In genomic region chr17:35189291-35189690, GRCh38 we compare ENCODE assay signal across 16 cellular contexts. TPM values are rescaled to one million over a fixed set of nuclear protein-coding genes. Genes with fewer than 3 reads are reported as not detected.
DNase-seq lines count a peak whose midpoint lies in the region; ATAC-seq and TF ChIP-seq lines count a peak whose summit lies in the region.
"Had no signal": no experiment of that assay in that cellular context is flagged by ENCODE, and none has a peak within 500 bp of the region (broad histone marks: within the 10 kb centered on the region; RNA-seq: fewer than 3 reads in every experiment).

No MANE protein-coding gene starts in this region.

- no peaks in the 10 kb centered on the region for H3K9me3 ChIP-seq in CD4-positive, CD25-positive, alpha-beta regulatory T cell (ENCODE audit: control insufficient read depth in 2 of 2, low read length in 2 of 2)
- H3K9me3 ChIP-seq: suprapubic skin had no signal

- H3K4me3 ChIP-seq in CD4-positive, CD25-positive, alpha-beta regulatory T cell (ENCODE audit: low read depth, low read length) = peak overlapping the region; percentile 71
- H3K4me3 ChIP-seq: suprapubic skin had no signal

- peaks cover 25 to 85% (median 47%) of the 10 kb centered on the region in 4 donors for H3K4me1 Mint-ChIP-seq in CD4-positive, CD25-positive, alpha-beta regulatory T cell
- peaks cover 68 to 76% (median 72%) of the 10 kb centered on the region in 3 donors for H3K4me1 Mint-ChIP-seq in T-cell
- H3K4me1 Mint-ChIP-seq: nephron had no signal

- H3K36me3 Mint-ChIP-seq in CD4-positive, CD25-positive, alpha-beta regulatory T cell = peaks cover 6% of the 10 kb centered on the region
- no peaks in the 10 kb centered on the region for H3K36me3 Mint-ChIP-seq in T-cell
- H3K36me3 Mint-ChIP-seq: CD14-positive monocyte had no signal

- peaks cover 0 to 2% (median 0%) of the 10 kb centered on the region in 7 donors for H3K9me3 Mint-ChIP-seq in CD4-positive, CD25-positive, alpha-beta regulatory T cell
- no peaks in the 10 kb centered on the region for H3K9me3 Mint-ChIP-seq in T-cell

- DNase-seq in CD4-positive, CD25-positive, alpha-beta regulatory T cell = no peak
- peak; percentile 6 for DNase-seq in KG1 (lab: John Stamatoyannopoulos, UW)
- DNase-seq in T-cell = no peak
- peak; percentile 34 for DNase-seq in fibroblast of peridontal ligament (ENCODE audit: extremely low read depth)
- no peak for DNase-seq in NCI-H146 treated with DMSO at 0.1 percent for 48 hours (lab: John Stamatoyannopoulos, UW; ENCODE audit: unreplicated experiment)
- no peak for DNase-seq in GM10248 (ENCODE audit: extremely low spot score)
- DNase-seq in SHP77 treated with DMSO at 0.1 percent for 48 hours (lab: John Stamatoyannopoulos, UW) = no peak
- DNase-seq: amygdala; NCI-H2081 treated with DMSO at 0.1 percent for 48 hours; NK-92 treated with Interleukin-12 subunit alpha and Interleukin-12 subunit beta, amount 100 ng/mL, for 24 hours; T-helper 9 cell had no signal

- POLR2A ChIA-PET in T-cell (lab: Charles Lee) (no interaction called here), GM10248 (lab: Yijun Ruan, JAX) (no interaction called here)

- H3K27ac Mint-ChIP-seq in CD4-positive, CD25-positive, alpha-beta regulatory T cell = peak overlapping the region; percentile 69 to 95 (median 93)
- peak overlapping the region; percentile 86 to 90 for H3K27ac Mint-ChIP-seq in T-cell
- H3K27ac Mint-ChIP-seq: nephron had no signal

- H3K27me3 Mint-ChIP-seq in CD4-positive, CD25-positive, alpha-beta regulatory T cell = no peaks in the 10 kb centered on the region
- H3K27me3 Mint-ChIP-seq in T-cell = peaks cover 0 to 1% of the 10 kb centered on the region in 2 donors

- CTCF ChIA-PET in T-cell (lab: Charles Lee) (interaction anchor here in 1 of 2 donors (0.6 kb wide), 1 partner anchor 235 kb away, joined by 3 read pairs; no protein-coding TSS in a partner anchor), GM10248 (lab: Yijun Ruan, JAX) (interaction anchor here (1.0 kb wide), 1 partner anchor 69 kb away, joined by 3 read pairs; the partner anchor contains the start of gene RAD51D)

- peak overlapping the region; percentile 49 for H3K27ac ChIP-seq in CD4-positive, CD25-positive, alpha-beta regulatory T cell (ENCODE audit: insufficient read depth, low read length, poor library complexity, severe bottlenecking)
- H3K27ac ChIP-seq: suprapubic skin had no signal

- peaks cover 25% of the 10 kb centered on the region for H3K4me1 ChIP-seq in CD4-positive, CD25-positive, alpha-beta regulatory T cell (ENCODE audit: control insufficient read depth, insufficient read depth, low read length, poor library complexity, severe bottlenecking)
- H3K4me1 ChIP-seq: suprapubic skin had no signal

- no peaks in the 10 kb centered on the region for H3K27me3 ChIP-seq in CD4-positive, CD25-positive, alpha-beta regulatory T cell (ENCODE audit: control insufficient read depth, insufficient read depth, low read length)

- peak overlapping the region; percentile 13 to 87 (median 73) for H3K4me3 Mint-ChIP-seq in CD4-positive, CD25-positive, alpha-beta regulatory T cell
- peak overlapping the region; percentile 17 to 63 (median 61) for H3K4me3 Mint-ChIP-seq in T-cell
- H3K4me3 Mint-ChIP-seq: CD14-positive monocyte, nephron had no signal

- TF ChIP-seq CTCF in GM10248 (IDR thresholded peaks at IDR 0.05; ENCODE audit: control extremely low read depth, extremely low read depth, low read depth, missing control alignments) = no peak

- no peaks in the 10 kb centered on the region for H3K36me3 ChIP-seq in CD4-positive, CD25-positive, alpha-beta regulatory T cell (ENCODE audit: control insufficient read depth, insufficient read depth, low read length)
- H3K36me3 ChIP-seq: suprapubic skin had no signal

- no peak for ATAC-seq in CD4-positive, CD25-positive, alpha-beta regulatory T cell (ENCODE audit: low read depth in 2 of 2)
- no peak for ATAC-seq in T-cell (replicated peaks in 1 of 4)
- ATAC-seq in GM18517 (IDR thresholded peaks at IDR 0.05; ENCODE audit: unreplicated experiment) = no peak
- ATAC-seq: left lobe of liver had no signal

RNA-seq across cellular contexts. Expression of gene SLC35G3, which starts 4.9 kb away (rescaled TPM):
- not detected for total RNA-seq in CD4-positive, CD25-positive, alpha-beta regulatory T cell
- under 1 TPM; 0.08 to 0.19 (median 0.13) TPM for polyA plus RNA-seq in CD4-positive, CD25-positive, alpha-beta regulatory T cell
- not detected for total RNA-seq in T-cell
- total RNA-seq: left lobe of liver, suprapubic skin had no signal
- polyA plus RNA-seq: CD14-positive monocyte had no signal

RNA-seq across cellular contexts. Expression of gene UNC45B, which starts 41.7 kb away (rescaled TPM):
- 0.44 TPM for total RNA-seq in CD4-positive, CD25-positive, alpha-beta regulatory T cell
- under 1 TPM; 0.29 to 0.63 (median 0.43) TPM for polyA plus RNA-seq in CD4-positive, CD25-positive, alpha-beta regulatory T cell
- under 1 TPM; 0.13 to 0.50 (median 0.26) TPM for total RNA-seq in T-cell
- total RNA-seq: left lobe of liver, suprapubic skin had no signal
- polyA plus RNA-seq: CD14-positive monocyte had no signal

RNA-seq across cellular contexts. Expression of gene NLE1, which starts 47.2 kb away (rescaled TPM):
- total RNA-seq in CD4-positive, CD25-positive, alpha-beta regulatory T cell = 9.8 TPM
- polyA plus RNA-seq in CD4-positive, CD25-positive, alpha-beta regulatory T cell = 1 to 10 TPM; 3.1 to 5.3 (median 3.8) TPM
- 10 to 100 TPM; 12.3 to 29.1 (median 17.8) TPM for total RNA-seq in T-cell

RNA-seq across cellular contexts. Expression of gene SLFN5, which starts 53.6 kb away (rescaled TPM):
- total RNA-seq in CD4-positive, CD25-positive, alpha-beta regulatory T cell = 221 TPM
- 100 to 1,000 TPM; 122 to 219 (median 162) TPM for polyA plus RNA-seq in CD4-positive, CD25-positive, alpha-beta regulatory T cell
- 100 to 1,000 TPM; 132 to 195 (median 164) TPM for total RNA-seq in T-cell

Comparison
In these comparisons a context has a peak if more than half of its experiments do, and no peak if none do; other contexts are left out.
1. DNase-seq: peak in KG1 (single experiment) and fibroblast of peridontal ligament (single experiment); none in CD4-positive, CD25-positive, alpha-beta regulatory T cell (0 of 3), T-cell (0 of 34), NCI-H146 treated with DMSO at 0.1 percent for 48 hours (single experiment), GM10248 (single experiment) and SHP77 treated with DMSO at 0.1 percent for 48 hours (single experiment).